1 cellular context compared by ENCODE assay signal in the genomic region with DNA sequence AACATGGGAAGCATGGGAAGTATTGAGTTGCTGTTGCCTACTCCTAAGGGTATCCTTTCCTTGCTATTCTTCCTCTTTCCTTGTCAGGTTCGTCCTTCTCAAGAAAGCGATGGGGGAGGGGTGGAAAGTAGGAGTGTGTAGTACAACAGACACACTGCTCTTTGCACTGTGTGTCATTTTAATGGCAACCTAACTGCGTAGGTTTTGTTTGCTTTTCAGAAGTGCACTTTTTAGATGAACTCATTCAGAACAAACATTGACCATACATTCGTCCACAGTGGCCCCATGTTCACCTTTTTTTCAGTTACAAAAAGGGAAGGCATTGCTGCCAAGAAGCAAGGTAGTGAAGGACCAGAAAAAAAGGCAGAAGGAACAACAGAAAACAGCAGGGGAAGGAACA.
A peak's percentile ranks its signal among the peaks of the same experiment; 100 is the strongest.
TF ChIP-seq lines count a peak whose summit lies in the region.

No MANE protein-coding gene starts in this region.

TF ChIP-seq in HepG2, 621 proteins besides CTCF, POLR2A, EP300 and RAD21 (continued from another document and continues in another):
- TF ChIP-seq HIC2 (CRISPR knock-in tag; IDR thresholded peaks at IDR 0.05; ENCODE audit: low read depth): no peak
- peak; percentile 53; the same call in 1 of the 2 replicates for TF ChIP-seq HOXA3 (CRISPR knock-in tag; IDR thresholded peaks at IDR 0.05)
- TF ChIP-seq CSRNP2 (CRISPR knock-in tag; conservative IDR thresholded peaks at IDR 0.05; ENCODE audit: low read depth): no peak
- TF ChIP-seq SETDB1 (CRISPR knock-in tag; IDR thresholded peaks at IDR 0.05; ENCODE audit: borderline replicate concordance): no peak
- TF ChIP-seq YEATS2 (CRISPR knock-in tag; IDR thresholded peaks at IDR 0.05; ENCODE audit: borderline replicate concordance): peak; percentile 34; the same call in 1 of the 2 replicates
- TF ChIP-seq ZNF569 (CRISPR knock-in tag; IDR thresholded peaks at IDR 0.05; ENCODE audit: borderline replicate concordance): no peak
- TF ChIP-seq, protein P1, sequence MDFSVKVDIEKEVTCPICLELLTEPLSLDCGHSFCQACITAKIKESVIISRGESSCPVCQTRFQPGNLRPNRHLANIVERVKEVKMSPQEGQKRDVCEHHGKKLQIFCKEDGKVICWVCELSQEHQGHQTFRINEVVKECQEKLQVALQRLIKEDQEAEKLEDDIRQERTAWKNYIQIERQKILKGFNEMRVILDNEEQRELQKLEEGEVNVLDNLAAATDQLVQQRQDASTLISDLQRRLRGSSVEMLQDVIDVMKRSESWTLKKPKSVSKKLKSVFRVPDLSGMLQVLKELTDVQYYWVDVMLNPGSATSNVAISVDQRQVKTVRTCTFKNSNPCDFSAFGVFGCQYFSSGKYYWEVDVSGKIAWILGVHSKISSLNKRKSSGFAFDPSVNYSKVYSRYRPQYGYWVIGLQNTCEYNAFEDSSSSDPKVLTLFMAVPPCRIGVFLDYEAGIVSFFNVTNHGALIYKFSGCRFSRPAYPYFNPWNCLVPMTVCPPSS (IDR thresholded peaks at IDR 0.05): no peak
- no peak for TF ChIP-seq E2F1 (CRISPR knock-in tag; IDR thresholded peaks at IDR 0.05)
- TF ChIP-seq BCL6 (CRISPR knock-in tag; IDR thresholded peaks at IDR 0.05): peak; percentile 29; the same call in 1 of the 2 replicates
- no peak for TF ChIP-seq TCF7 (IDR thresholded peaks at IDR 0.05; ENCODE audit: low read depth)
- TF ChIP-seq ZNF761 (CRISPR knock-in tag; conservative IDR thresholded peaks at IDR 0.05): no peak
- TF ChIP-seq CC2D1A (CRISPR knock-in tag; IDR thresholded peaks at IDR 0.05): no peak
- no peak for TF ChIP-seq BRF2 (CRISPR knock-in tag; IDR thresholded peaks at IDR 0.05)
- TF ChIP-seq, protein P2, sequence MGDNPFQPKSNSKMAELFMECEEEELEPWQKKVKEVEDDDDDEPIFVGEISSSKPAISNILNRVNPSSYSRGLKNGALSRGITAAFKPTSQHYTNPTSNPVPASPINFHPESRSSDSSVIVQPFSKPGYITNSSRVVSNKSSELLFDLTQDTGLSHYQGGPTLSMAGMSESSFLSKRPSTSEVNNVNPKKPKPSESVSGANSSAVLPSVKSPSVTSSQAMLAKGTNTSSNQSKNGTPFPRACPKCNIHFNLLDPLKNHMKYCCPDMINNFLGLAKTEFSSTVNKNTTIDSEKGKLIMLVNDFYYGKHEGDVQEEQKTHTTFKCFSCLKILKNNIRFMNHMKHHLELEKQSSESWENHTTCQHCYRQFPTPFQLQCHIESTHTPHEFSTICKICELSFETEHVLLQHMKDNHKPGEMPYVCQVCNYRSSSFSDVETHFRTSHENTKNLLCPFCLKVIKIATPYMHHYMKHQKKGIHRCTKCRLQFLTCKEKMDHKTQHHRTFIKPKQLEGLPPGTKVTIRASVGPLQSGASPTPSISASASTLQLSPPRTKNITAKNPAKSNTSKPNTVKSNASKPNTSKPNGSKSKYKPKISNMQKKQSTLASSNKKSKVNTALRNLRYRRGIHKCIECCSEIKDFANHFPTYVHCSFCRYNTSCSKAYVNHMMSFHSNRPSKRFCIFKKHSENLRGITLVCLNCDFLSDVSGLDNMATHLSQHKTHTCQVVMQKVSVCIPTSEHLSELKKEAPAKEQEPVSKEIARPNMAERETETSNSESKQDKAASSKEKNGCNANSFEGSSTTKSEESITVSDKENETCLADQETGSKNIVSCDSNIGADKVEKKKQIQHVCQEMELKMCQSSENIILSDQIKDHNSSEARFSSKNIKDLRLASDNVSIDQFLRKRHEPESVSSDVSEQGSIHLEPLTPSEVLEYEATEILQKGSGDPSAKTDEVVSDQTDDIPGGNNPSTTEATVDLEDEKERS (CRISPR knock-in tag; IDR thresholded peaks at IDR 0.05): no peak
- TF ChIP-seq RXRB (CRISPR knock-in tag; IDR thresholded peaks at IDR 0.05; ENCODE audit: borderline replicate concordance): peak; percentile 60; the same call in 1 of the 2 replicates
- no peak for TF ChIP-seq ZNF781 (CRISPR knock-in tag; IDR thresholded peaks at IDR 0.05; ENCODE audit: borderline replicate concordance, not compliant biosample characterization)
- TF ChIP-seq, protein P3, sequence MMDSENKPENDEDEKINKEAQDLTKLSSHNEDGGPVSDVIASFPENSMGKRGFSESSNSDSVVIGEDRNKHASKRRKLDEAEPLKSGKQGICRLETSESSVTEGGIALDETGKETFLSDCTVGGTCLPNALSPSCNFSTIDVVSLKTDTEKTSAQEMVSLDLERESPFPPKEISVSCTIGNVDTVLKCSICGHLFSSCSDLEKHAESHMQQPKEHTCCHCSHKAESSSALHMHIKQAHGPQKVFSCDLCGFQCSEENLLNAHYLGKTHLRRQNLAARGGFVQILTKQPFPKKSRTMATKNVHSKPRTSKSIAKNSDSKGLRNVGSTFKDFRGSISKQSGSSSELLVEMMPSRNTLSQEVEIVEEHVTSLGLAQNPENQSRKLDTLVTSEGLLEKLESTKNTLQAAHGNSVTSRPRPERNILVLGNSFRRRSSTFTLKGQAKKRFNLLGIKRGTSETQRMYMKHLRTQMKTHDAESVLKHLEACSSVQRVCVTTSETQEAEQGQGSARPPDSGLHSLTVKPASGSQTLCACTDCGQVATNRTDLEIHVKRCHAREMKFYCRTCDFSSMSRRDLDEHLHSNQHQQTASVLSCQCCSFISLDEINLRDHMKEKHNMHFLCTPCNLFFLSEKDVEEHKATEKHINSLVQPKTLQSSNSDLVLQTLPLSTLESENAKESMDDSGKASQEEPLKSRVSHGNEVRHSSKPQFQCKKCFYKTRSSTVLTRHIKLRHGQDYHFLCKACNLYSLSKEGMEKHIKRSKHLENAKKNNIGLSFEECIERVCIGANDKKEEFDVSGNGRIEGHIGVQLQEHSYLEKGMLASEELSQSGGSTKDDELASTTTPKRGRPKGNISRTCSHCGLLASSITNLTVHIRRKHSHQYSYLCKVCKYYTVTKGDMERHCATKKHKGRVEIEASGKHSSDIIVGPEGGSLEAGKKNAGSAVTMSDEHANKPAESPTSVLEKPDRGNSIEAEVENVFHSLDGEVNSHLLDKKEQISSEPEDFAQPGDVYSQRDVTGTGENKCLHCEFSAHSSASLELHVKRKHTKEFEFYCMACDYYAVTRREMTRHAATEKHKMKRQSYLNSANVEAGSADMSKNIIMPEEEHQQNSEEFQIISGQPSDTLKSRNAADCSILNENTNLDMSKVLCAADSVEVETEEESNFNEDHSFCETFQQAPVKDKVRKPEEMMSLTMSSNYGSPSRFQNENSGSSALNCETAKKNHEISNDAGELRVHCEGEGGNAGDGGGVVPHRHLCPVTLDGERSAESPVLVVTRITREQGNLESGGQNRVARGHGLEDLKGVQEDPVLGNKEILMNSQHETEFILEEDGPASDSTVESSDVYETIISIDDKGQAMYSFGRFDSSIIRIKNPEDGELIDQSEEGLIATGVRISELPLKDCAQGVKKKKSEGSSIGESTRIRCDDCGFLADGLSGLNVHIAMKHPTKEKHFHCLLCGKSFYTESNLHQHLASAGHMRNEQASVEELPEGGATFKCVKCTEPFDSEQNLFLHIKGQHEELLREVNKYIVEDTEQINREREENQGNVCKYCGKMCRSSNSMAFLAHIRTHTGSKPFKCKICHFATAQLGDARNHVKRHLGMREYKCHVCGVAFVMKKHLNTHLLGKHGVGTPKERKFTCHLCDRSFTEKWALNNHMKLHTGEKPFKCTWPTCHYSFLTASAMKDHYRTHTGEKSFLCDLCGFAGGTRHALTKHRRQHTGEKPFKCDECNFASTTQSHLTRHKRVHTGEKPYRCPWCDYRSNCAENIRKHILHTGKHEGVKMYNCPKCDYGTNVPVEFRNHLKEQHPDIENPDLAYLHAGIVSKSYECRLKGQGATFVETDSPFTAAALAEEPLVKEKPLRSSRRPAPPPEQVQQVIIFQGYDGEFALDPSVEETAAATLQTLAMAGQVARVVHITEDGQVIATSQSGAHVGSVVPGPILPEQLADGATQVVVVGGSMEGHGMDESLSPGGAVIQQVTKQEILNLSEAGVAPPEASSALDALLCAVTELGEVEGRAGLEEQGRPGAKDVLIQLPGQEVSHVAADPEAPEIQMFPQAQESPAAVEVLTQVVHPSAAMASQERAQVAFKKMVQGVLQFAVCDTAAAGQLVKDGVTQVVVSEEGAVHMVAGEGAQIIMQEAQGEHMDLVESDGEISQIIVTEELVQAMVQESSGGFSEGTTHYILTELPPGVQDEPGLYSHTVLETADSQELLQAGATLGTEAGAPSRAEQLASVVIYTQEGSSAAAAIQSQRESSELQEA (CRISPR knock-in tag; IDR thresholded peaks at IDR 0.05; ENCODE audit: not compliant biosample characterization): no peak
- TF ChIP-seq, protein P4, sequence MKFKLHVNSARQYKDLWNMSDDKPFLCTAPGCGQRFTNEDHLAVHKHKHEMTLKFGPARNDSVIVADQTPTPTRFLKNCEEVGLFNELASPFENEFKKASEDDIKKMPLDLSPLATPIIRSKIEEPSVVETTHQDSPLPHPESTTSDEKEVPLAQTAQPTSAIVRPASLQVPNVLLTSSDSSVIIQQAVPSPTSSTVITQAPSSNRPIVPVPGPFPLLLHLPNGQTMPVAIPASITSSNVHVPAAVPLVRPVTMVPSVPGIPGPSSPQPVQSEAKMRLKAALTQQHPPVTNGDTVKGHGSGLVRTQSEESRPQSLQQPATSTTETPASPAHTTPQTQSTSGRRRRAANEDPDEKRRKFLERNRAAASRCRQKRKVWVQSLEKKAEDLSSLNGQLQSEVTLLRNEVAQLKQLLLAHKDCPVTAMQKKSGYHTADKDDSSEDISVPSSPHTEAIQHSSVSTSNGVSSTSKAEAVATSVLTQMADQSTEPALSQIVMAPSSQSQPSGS (CRISPR knock-in tag; IDR thresholded peaks at IDR 0.05): peak; percentile 62; the same call in 1 of the 2 replicates
- TF ChIP-seq SIX1 (CRISPR knock-in tag; IDR thresholded peaks at IDR 0.05; ENCODE audit: borderline replicate concordance): no peak
- 0 out of 2 replicates have a peak, but pooled peaks have one; percentile 15 for TF ChIP-seq IRF2 (CRISPR knock-in tag; IDR thresholded peaks at IDR 0.05)
- TF ChIP-seq FIP1L1 (IDR thresholded peaks at IDR 0.05; ENCODE audit: borderline replicate concordance, insufficient read depth, low read depth, low read length): no peak
- no peak; the same call in 1 of the 2 replicates for TF ChIP-seq MED1 (CRISPR knock-in tag; IDR thresholded peaks at IDR 0.05)
- TF ChIP-seq MAFK (conservative IDR thresholded peaks at IDR 0.05 in 1 of 2, IDR thresholded peaks at IDR 0.05 in 1 of 2; ENCODE audit: low read length in 2 of 2): no peak
- TF ChIP-seq HNRNPL (IDR thresholded peaks at IDR 0.05; ENCODE audit: low read depth, low read length): no peak
- TF ChIP-seq ZNF7 (CRISPR knock-in tag; IDR thresholded peaks at IDR 0.05): 0 out of 2 replicates have a peak, but pooled peaks have one; percentile 3
- no peak for TF ChIP-seq DMAP1 (CRISPR knock-in tag; IDR thresholded peaks at IDR 0.05)
- TF ChIP-seq CENPT (CRISPR knock-in tag; IDR thresholded peaks at IDR 0.05; ENCODE audit: low read depth): no peak
- TF ChIP-seq, protein P5, sequence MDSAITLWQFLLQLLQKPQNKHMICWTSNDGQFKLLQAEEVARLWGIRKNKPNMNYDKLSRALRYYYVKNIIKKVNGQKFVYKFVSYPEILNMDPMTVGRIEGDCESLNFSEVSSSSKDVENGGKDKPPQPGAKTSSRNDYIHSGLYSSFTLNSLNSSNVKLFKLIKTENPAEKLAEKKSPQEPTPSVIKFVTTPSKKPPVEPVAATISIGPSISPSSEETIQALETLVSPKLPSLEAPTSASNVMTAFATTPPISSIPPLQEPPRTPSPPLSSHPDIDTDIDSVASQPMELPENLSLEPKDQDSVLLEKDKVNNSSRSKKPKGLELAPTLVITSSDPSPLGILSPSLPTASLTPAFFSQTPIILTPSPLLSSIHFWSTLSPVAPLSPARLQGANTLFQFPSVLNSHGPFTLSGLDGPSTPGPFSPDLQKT (CRISPR knock-in tag; IDR thresholded peaks at IDR 0.05; ENCODE audit: borderline replicate concordance): no peak
- TF ChIP-seq ZBTB25 (CRISPR knock-in tag; IDR thresholded peaks at IDR 0.05): no peak
